Comparison of ENCODE assay signal across 2 cellular contexts in genomic region chr4:53313510-53313909, GRCh38.
TF ChIP-seq lines count a peak whose summit lies in the region.

No MANE protein-coding gene starts in this region.

TF ChIP-seq in GM23338, 12 proteins besides CTCF, POLR2A, EP300 and RAD21:
- TF ChIP-seq POLR2AphosphoS5 (IDR thresholded peaks at IDR 0.05; ENCODE audit: low read depth): no peak
- TF ChIP-seq NANOG (IDR thresholded peaks at IDR 0.05; ENCODE audit: borderline replicate concordance): no peak
- no peak for TF ChIP-seq STAT1 (IDR thresholded peaks at IDR 0.05; ENCODE audit: unreplicated experiment)
- TF ChIP-seq EZH2phosphoT487 (IDR thresholded peaks at IDR 0.05; ENCODE audit: unreplicated experiment): no peak
- no peak for TF ChIP-seq ETS1 (IDR thresholded peaks at IDR 0.05)
- no peak for TF ChIP-seq REST (IDR thresholded peaks at IDR 0.05; ENCODE audit: unreplicated experiment)

TF ChIP-seq in endothelial cell of umbilical vein, 7 proteins besides CTCF, POLR2A, EP300 and RAD21:
- no peak for TF ChIP-seq MYC (IDR thresholded peaks at IDR 0.05; ENCODE audit: low read depth, low read length)
- no peak for TF ChIP-seq FOS (IDR thresholded peaks at IDR 0.05; ENCODE audit: borderline replicate concordance, insufficient read depth, low read length)
- no peak for TF ChIP-seq MAX (IDR thresholded peaks at IDR 0.05; ENCODE audit: insufficient read depth, insufficient read length)
- no peak for TF ChIP-seq POLR2AphosphoS5 (IDR thresholded peaks at IDR 0.05; ENCODE audit: insufficient read depth, low read depth, low read length)
- no peak for TF ChIP-seq EZH2 (IDR thresholded peaks at IDR 0.05; ENCODE audit: borderline replicate concordance, low read depth, low read length, severe bottlenecking)
- TF ChIP-seq JUN (IDR thresholded peaks at IDR 0.05; ENCODE audit: borderline replicate concordance, insufficient read depth, insufficient read length, low read depth): no peak
- TF ChIP-seq GATA2 (IDR thresholded peaks at IDR 0.05; ENCODE audit: insufficient read depth, insufficient read length, low read depth, low read length): no peak
